Comparison of ENCODE assay signal across 31 cellular contexts in the genomic region with DNA sequence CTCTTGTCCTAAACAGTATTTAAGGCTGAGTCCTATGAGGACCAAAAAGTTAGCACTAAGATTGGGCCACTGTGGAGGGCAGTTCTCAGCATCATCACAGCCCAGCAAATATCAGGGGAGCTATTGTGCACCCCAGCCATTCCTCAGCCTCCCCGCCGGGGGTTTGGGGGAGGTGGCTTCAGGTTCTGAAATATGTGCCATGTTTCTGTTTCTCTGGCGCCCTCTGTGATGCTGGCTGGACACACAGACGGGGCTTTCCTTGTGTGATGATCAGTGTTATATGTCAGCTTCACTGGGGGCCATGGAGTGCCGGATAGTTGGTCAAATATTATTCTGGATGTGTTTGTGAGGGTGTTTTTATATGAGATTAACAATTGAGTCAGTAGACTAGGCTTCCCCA.
"Had no signal": no experiment of that assay in that cellular context is flagged by ENCODE, and none has a peak within 500 bp of the region (broad histone marks: within the 10 kb centered on the region; RNA-seq: fewer than 3 reads in every experiment).

No MANE protein-coding gene starts in this region.

- H3K27ac ChIP-seq: adrenal gland, ascending aorta, cardiac muscle cell, coronary artery, gastroesophageal sphincter, pancreas, prostate gland, sigmoid colon, thyroid gland, upper lobe of right lung had no signal

- H3K27me3 Mint-ChIP-seq: activated naive CD8-positive, alpha-beta T cell treated with anti-CD3 and anti-CD28 coated beads for 36 hours; brain; effector memory CD8-positive, alpha-beta T cell; naive thymus-derived CD4-positive, alpha-beta T cell; stimulated activated memory B cell treated with anti-CD40 and anti-IgM and Interleukin-4, amounts not matched to agents 10 μg/mL and 1 μg/mL and 100 μg/mL, for 72 hours; stimulated activated naive CD8-positive, alpha-beta T cell treated with anti-CD3 and anti-CD28 coated beads, Interleukin-15, amount 100 ng/mL, for 72 hours had no signal

- H3K4me1 ChIP-seq: adrenal gland, ascending aorta, gastroesophageal sphincter, pancreas, prostate gland, sigmoid colon, thyroid gland, upper lobe of right lung had no signal

- H3K4me3 Mint-ChIP-seq: activated naive CD4-positive, alpha-beta T cell treated with anti-CD3 and anti-CD28 coated beads for 36 hours; activated naive CD8-positive, alpha-beta T cell treated with anti-CD3 and anti-CD28 coated beads for 36 hours; activated T-helper 1 cell treated with anti-CD3 and anti-CD28 coated beads, Interleukin-12 subunit alpha, Interleukin-12 subunit beta, Interleukin-2, Interleukin-4 antibody, amounts not matched to agents 30 ng/mL and 10 ng/mL and 1 ng/mL, durations not matched to agents 14 hours and 24 hours and 36 hours; brain; effector memory CD8-positive, alpha-beta T cell; naive thymus-derived CD4-positive, alpha-beta T cell; stimulated activated memory B cell treated with anti-CD40 and anti-IgM and Interleukin-4, amounts not matched to agents 10 μg/mL and 1 μg/mL and 100 μg/mL, for 72 hours; stimulated activated naive CD8-positive, alpha-beta T cell treated with anti-CD3 and anti-CD28 coated beads, Interleukin-15, amount 100 ng/mL, for 72 hours; T-helper 2 cell treated with Interferon-gamma antibody and Interleukin-4, amounts not matched to agents 5 μg/mL and 100 μg/mL, for 36 hours had no signal

- DNase-seq: activated CD4-positive, alpha-beta T cell treated with anti-CD3 and anti-CD28 coated beads for 4 hours; activated CD4-positive, alpha-beta T cell treated with anti-CD3 and anti-CD28 coated beads, Interleukin-2, amount 50 U/mL, for 48 hours; activated CD8-positive, alpha-beta memory T cell treated with anti-CD3 and anti-CD28 coated beads for 24 hours; activated effector memory CD4-positive, alpha-beta T cell treated with anti-CD3 and anti-CD28 coated beads, Interleukin-2, amount 50 U/mL, for 16 hours; activated naive CD4-positive, alpha-beta T cell treated with anti-CD3 and anti-CD28 coated beads for 36 hours; activated naive CD8-positive, alpha-beta T cell treated with anti-CD3 and anti-CD28 coated beads for 36 hours; activated T-cell treated with anti-CD3 and anti-CD28 coated beads, Interleukin-2, amount 50 U/mL, for 1 hour; adrenal gland; effector memory CD8-positive, alpha-beta T cell; hippocampal formation; midbrain; naive thymus-derived CD4-positive, alpha-beta T cell; nucleus accumbens; pancreas; sigmoid colon; small intestine; stimulated activated CD4-positive, alpha-beta T cell treated with anti-CD3 and anti-CD28 coated beads, Interleukin-4, amount 100 ng/mL, for 4 hours; stimulated activated CD8-positive, alpha-beta memory T cell treated with anti-CD3 and anti-CD28 coated beads, Interleukin-4, amount 100 ng/mL, for 48 hours; stimulated activated naive CD8-positive, alpha-beta T cell treated with anti-CD3 and anti-CD28 coated beads, Interleukin-15, amount 100 ng/mL, for 72 hours; substantia nigra; thyroid gland; upper lobe of right lung had no signal

- ATAC-seq: effector memory CD8-positive, alpha-beta T cell; gastroesophageal sphincter; naive thymus-derived CD4-positive, alpha-beta T cell; pancreas; stimulated activated memory B cell treated with anti-CD40 and anti-IgM and Interleukin-4, amounts not matched to agents 10 μg/mL and 1 μg/mL and 100 μg/mL, for 72 hours; stimulated activated naive CD8-positive, alpha-beta T cell treated with anti-CD3 and anti-CD28 coated beads, Interleukin-15, amount 100 ng/mL, for 72 hours; upper lobe of right lung had no signal

- H3K4me3 ChIP-seq: adrenal gland, ascending aorta, cardiac muscle cell, coronary artery, gastroesophageal sphincter, pancreas, prostate gland, sigmoid colon, thyroid gland, upper lobe of right lung had no signal

- H3K36me3 ChIP-seq: adrenal gland, ascending aorta, cardiac muscle cell, gastroesophageal sphincter, pancreas, prostate gland, sigmoid colon, thyroid gland, upper lobe of right lung had no signal

- H3K9me3 ChIP-seq: adrenal gland, ascending aorta, gastroesophageal sphincter, pancreas, prostate gland, sigmoid colon, thyroid gland, upper lobe of right lung had no signal

- H3K27ac Mint-ChIP-seq: activated naive CD4-positive, alpha-beta T cell treated with anti-CD3 and anti-CD28 coated beads for 36 hours; activated naive CD8-positive, alpha-beta T cell treated with anti-CD3 and anti-CD28 coated beads for 36 hours; activated T-helper 1 cell treated with anti-CD3 and anti-CD28 coated beads, Interleukin-12 subunit alpha, Interleukin-12 subunit beta, Interleukin-2, Interleukin-4 antibody, amounts not matched to agents 30 ng/mL and 10 ng/mL and 1 ng/mL, durations not matched to agents 14 hours and 24 hours and 36 hours; effector memory CD8-positive, alpha-beta T cell; naive thymus-derived CD4-positive, alpha-beta T cell; stimulated activated memory B cell treated with anti-CD40 and anti-IgM and Interleukin-4, amounts not matched to agents 10 μg/mL and 1 μg/mL and 100 μg/mL, for 72 hours; stimulated activated naive CD8-positive, alpha-beta T cell treated with anti-CD3 and anti-CD28 coated beads, Interleukin-15, amount 100 ng/mL, for 72 hours; T-helper 2 cell treated with Interferon-gamma antibody and Interleukin-4, amounts not matched to agents 5 μg/mL and 100 μg/mL, for 36 hours had no signal

- H3K4me1 Mint-ChIP-seq: activated naive CD8-positive, alpha-beta T cell treated with anti-CD3 and anti-CD28 coated beads for 36 hours; naive thymus-derived CD4-positive, alpha-beta T cell; stimulated activated memory B cell treated with anti-CD40 and anti-IgM and Interleukin-4, amounts not matched to agents 10 μg/mL and 1 μg/mL and 100 μg/mL, for 72 hours; stimulated activated naive CD8-positive, alpha-beta T cell treated with anti-CD3 and anti-CD28 coated beads, Interleukin-15, amount 100 ng/mL, for 72 hours had no signal

- H3K27me3 ChIP-seq: adrenal gland, ascending aorta, cardiac muscle cell, gastroesophageal sphincter, pancreas, sigmoid colon, thyroid gland, upper lobe of right lung had no signal

- H3K36me3 Mint-ChIP-seq: activated naive CD8-positive, alpha-beta T cell treated with anti-CD3 and anti-CD28 coated beads for 36 hours; brain; naive thymus-derived CD4-positive, alpha-beta T cell; stimulated activated memory B cell treated with anti-CD40 and anti-IgM and Interleukin-4, amounts not matched to agents 10 μg/mL and 1 μg/mL and 100 μg/mL, for 72 hours had no signal
